ENCODE assay signal across 2 cellular contexts in the genomic region with DNA sequence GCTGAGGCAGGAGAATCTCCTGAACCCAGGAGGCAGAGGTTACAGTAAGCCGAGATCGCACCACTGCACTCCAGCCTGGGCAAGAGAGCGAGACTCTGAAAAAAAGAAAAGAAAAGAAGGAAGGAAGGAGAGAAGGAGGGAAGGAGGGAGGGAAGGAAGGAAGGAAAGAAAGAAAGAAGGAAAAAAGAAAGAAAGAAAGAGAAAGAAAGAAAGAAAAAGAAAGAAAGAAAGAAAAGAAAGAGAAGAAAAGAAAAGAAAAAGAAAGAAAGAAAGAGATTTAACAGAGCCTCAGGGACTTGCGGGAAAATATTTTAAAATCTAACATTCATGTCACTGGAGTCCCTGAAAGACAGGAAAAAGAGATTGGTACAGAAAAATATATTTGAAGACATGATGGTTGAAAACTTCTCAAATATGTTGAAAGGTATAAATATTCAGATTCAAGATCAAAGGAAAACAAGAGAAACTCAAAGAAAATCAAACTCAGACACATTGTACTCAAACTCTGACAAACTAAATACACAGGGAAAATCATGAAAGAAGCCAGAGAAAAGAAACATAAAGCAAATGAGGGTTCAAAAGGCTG.
TF ChIP-seq lines count a peak whose summit lies in the region.

No MANE protein-coding gene starts in this region.

TF ChIP-seq in HEK293, 187 proteins besides CTCF, POLR2A, EP300 and RAD21:
- peak; percentile 87 for TF ChIP-seq ZNF366 (tag by site-specific recombination; conservative IDR thresholded peaks at IDR 0.05)
- TF ChIP-seq ZNF558 (tag by site-specific recombination; IDR thresholded peaks at IDR 0.05) = peak; percentile 93
- no peak for TF ChIP-seq ZNF670 (tag by site-specific recombination; IDR thresholded peaks at IDR 0.05; ENCODE audit: low read depth)

TF ChIP-seq in K562, 482 proteins besides CTCF, POLR2A, EP300 and RAD21:
- TF ChIP-seq FOXO4 (CRISPR knock-in tag; IDR thresholded peaks at IDR 0.05) (no peak), ZNF436 (CRISPR knock-in tag; IDR thresholded peaks at IDR 0.05) (no peak), SAP30 (IDR thresholded peaks at IDR 0.05; ENCODE audit: borderline replicate concordance, insufficient read depth, low read depth, low read length, poor library complexity, severe bottlenecking) (no peak), ESRRA (IDR thresholded peaks at IDR 0.05; ENCODE audit: borderline replicate concordance, low read depth) (no peak), STAG1 (CRISPR knock-in tag; IDR thresholded peaks at IDR 0.05; ENCODE audit: borderline replicate concordance) (no peak), SMAD2 (IDR thresholded peaks at IDR 0.05; ENCODE audit: low read depth, low read length) (no peak), THRAP3 (IDR thresholded peaks at IDR 0.05; ENCODE audit: borderline replicate concordance) (0 out of 2 replicates have a peak, but pooled peaks have one; percentile 62), ZNF512 (tag; IDR thresholded peaks at IDR 0.05) (peak; percentile 82), BRCA1 (IDR thresholded peaks at IDR 0.05) (no peak), BRCA1 (CRISPR knock-in tag; IDR thresholded peaks at IDR 0.05) (no peak), MAFF (IDR thresholded peaks at IDR 0.05; ENCODE audit: low read length) (no peak), ZNF707 (CRISPR knock-in tag; conservative IDR thresholded peaks at IDR 0.05) (no peak), CXXC5 (CRISPR knock-in tag; IDR thresholded peaks at IDR 0.05) (no peak), LCOR (CRISPR knock-in tag; IDR thresholded peaks at IDR 0.05) (no peak), PREB (CRISPR knock-in tag; IDR thresholded peaks at IDR 0.05) (no peak), ZBTB5 (IDR thresholded peaks at IDR 0.05) (0 out of 2 replicates have a peak, but pooled peaks have one; percentile 10), ZNF277 (CRISPR knock-in tag; IDR thresholded peaks at IDR 0.05; ENCODE audit: borderline replicate concordance) (no peak), DEAF1 (CRISPR knock-in tag; IDR thresholded peaks at IDR 0.05) (no peak), NONO (IDR thresholded peaks at IDR 0.05; ENCODE audit: low read depth in 2 of 2, low read length in 1 of 2) (no peak), ZNF347 (CRISPR knock-in tag; IDR thresholded peaks at IDR 0.05; ENCODE audit: low read depth) (no peak), HNRNPK (IDR thresholded peaks at IDR 0.05; ENCODE audit: low read depth, low read length, poor library complexity, severe bottlenecking) (no peak), KHSRP (IDR thresholded peaks at IDR 0.05) (no peak), CREB1 (IDR thresholded peaks at IDR 0.05) (no peak), CREB1 (CRISPR knock-in tag; IDR thresholded peaks at IDR 0.05) (no peak), NFIC (IDR thresholded peaks at IDR 0.05) (no peak), TBP (optimal IDR thresholded peaks at IDR 0.05; ENCODE audit: low read depth, low read length) (no peak)
- TF ChIP-seq, protein P1, sequence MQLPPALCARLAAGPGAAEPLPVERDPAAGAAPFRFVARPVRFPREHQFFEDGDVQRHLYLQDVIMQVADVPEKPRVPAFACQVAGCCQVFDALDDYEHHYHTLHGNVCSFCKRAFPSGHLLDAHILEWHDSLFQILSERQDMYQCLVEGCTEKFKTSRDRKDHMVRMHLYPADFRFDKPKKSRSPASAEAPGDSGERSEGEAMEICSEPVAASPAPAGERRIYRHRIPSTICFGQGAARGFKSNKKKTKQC (CRISPR knock-in tag; IDR thresholded peaks at IDR 0.05) = no peak
- TF ChIP-seq, protein P2, sequence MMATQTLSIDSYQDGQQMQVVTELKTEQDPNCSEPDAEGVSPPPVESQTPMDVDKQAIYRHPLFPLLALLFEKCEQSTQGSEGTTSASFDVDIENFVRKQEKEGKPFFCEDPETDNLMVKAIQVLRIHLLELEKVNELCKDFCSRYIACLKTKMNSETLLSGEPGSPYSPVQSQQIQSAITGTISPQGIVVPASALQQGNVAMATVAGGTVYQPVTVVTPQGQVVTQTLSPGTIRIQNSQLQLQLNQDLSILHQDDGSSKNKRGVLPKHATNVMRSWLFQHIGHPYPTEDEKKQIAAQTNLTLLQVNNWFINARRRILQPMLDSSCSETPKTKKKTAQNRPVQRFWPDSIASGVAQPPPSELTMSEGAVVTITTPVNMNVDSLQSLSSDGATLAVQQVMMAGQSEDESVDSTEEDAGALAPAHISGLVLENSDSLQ (IDR thresholded peaks at IDR 0.05) = no peak
